In genomic region chr7:155482511-155483183, GRCh38 we compare ENCODE assay signal across 16 cellular contexts. TPM values are rescaled to one million over a fixed set of nuclear protein-coding genes. Genes with fewer than 3 reads are reported as not detected.
DNase-seq lines count a peak whose midpoint lies in the region; ATAC-seq and TF ChIP-seq lines count a peak whose summit lies in the region.
"Had no signal": no experiment of that assay in that cellular context is flagged by ENCODE, and none has a peak within 500 bp of the region (broad histone marks: within the 10 kb centered on the region; RNA-seq: fewer than 3 reads in every experiment).

No MANE protein-coding gene starts in this region.

- peaks cover 7% of the 10 kb centered on the region for H3K4me1 ChIP-seq in mammary epithelial cell (ENCODE audit: insufficient read depth, low read length)
- H3K4me1 ChIP-seq in breast epithelium, result no peaks in the 10 kb centered on the region
- H3K4me1 ChIP-seq: prostate gland had no signal

- in situ Hi-C loops in mammary epithelial cell (cut with MboI; ENCODE audit: low sequenced_read_pairs in 2 of 2), result no loop called here

- dilution Hi-C loops in mammary epithelial cell (cut with HindIII; ENCODE audit: low sequenced_read_pairs), result no loop called here

- H3K27ac ChIP-seq in mammary epithelial cell (ENCODE audit: insufficient read depth, low read depth, low read length) (no peak overlapping the region), breast epithelium (no peak overlapping the region)
- H3K27ac ChIP-seq: prostate gland had no signal

- H3K27ac Mint-ChIP-seq in activated naive CD8-positive, alpha-beta T cell treated with anti-CD3 and anti-CD28 coated beads for 36 hours, result peak overlapping the region; percentile 47
- H3K27ac Mint-ChIP-seq in osteocyte (ENCODE audit: unreplicated experiment) (no peak overlapping the region), type B pancreatic cell (no peak overlapping the region)

- no peaks in the 10 kb centered on the region for H3K36me3 Mint-ChIP-seq in activated naive CD8-positive, alpha-beta T cell treated with anti-CD3 and anti-CD28 coated beads for 36 hours
- H3K36me3 Mint-ChIP-seq in osteocyte (ENCODE audit: unreplicated experiment), result no peaks in the 10 kb centered on the region
- H3K36me3 Mint-ChIP-seq in type B pancreatic cell, result peaks cover 3% of the 10 kb centered on the region

- no peak for DNase-seq in mammary epithelial cell
- no peak for DNase-seq in breast epithelium (ENCODE audit: low spot score in 2 of 2)
- no peak for DNase-seq in activated naive CD8-positive, alpha-beta T cell treated with anti-CD3 and anti-CD28 coated beads for 36 hours
- peak; percentile 73 for DNase-seq in osteocyte (ENCODE audit: extremely low spot score, unreplicated experiment)
- no peak for DNase-seq in NCI-H1436 (lab: John Stamatoyannopoulos, UW)
- no peak for DNase-seq in type B pancreatic cell (ENCODE audit: extremely low spot score, unreplicated experiment)
- DNase-seq: DMS53; GOT3; mucosa of descending colon; NCI-H2171; NK-92 treated with Interleukin-12 subunit alpha and Interleukin-12 subunit beta, amount 100 ng/mL, for 24 hours had no signal

- H3K9me3 Mint-ChIP-seq in activated naive CD8-positive, alpha-beta T cell treated with anti-CD3 and anti-CD28 coated beads for 36 hours, result peaks cover 5% of the 10 kb centered on the region
- no peaks in the 10 kb centered on the region for H3K9me3 Mint-ChIP-seq in osteocyte (ENCODE audit: unreplicated experiment)
- no peaks in the 10 kb centered on the region for H3K9me3 Mint-ChIP-seq in type B pancreatic cell

- CTCF ChIA-PET in mammary epithelial cell (lab: Charles Lee; ENCODE audit: low non-redundant PET), result no interaction called here

- peaks cover 70% of the 10 kb centered on the region for H3K27me3 Mint-ChIP-seq in activated naive CD8-positive, alpha-beta T cell treated with anti-CD3 and anti-CD28 coated beads for 36 hours
- H3K27me3 Mint-ChIP-seq in osteocyte (ENCODE audit: unreplicated experiment) (peaks cover 25% of the 10 kb centered on the region), type B pancreatic cell (peaks cover 81% of the 10 kb centered on the region)

- TF ChIP-seq POLR2A in breast epithelium (IDR thresholded peaks at IDR 0.05), result no peak

- no peak for TF ChIP-seq CTCF in mammary epithelial cell (conservative IDR thresholded peaks at IDR 0.05 in 1 of 2, IDR thresholded peaks at IDR 0.05 in 1 of 2; ENCODE audit: extremely low read depth in 1 of 2, insufficient read depth in 1 of 2, low read depth in 1 of 2, low read length in 2 of 2)
- TF ChIP-seq CTCF in breast epithelium (IDR thresholded peaks at IDR 0.05), result no peak
- TF ChIP-seq CTCF in osteocyte (IDR thresholded peaks at IDR 0.05), result no peak
- no peak for TF ChIP-seq CTCF in type B pancreatic cell (conservative IDR thresholded peaks at IDR 0.05)

- H3K4me1 Mint-ChIP-seq in activated naive CD8-positive, alpha-beta T cell treated with anti-CD3 and anti-CD28 coated beads for 36 hours, result peaks cover 11% of the 10 kb centered on the region
- H3K4me1 Mint-ChIP-seq in osteocyte (ENCODE audit: unreplicated experiment), result no peaks in the 10 kb centered on the region
- H3K4me1 Mint-ChIP-seq in type B pancreatic cell (ENCODE audit: unreplicated experiment), result no peaks in the 10 kb centered on the region

- H3K27me3 ChIP-seq in mammary epithelial cell (ENCODE audit: insufficient read depth, low read length) (no peaks in the 10 kb centered on the region), breast epithelium (peaks cover 0 to 33% of the 10 kb centered on the region in 2 donors)

- no peaks in the 10 kb centered on the region for H3K79me2 ChIP-seq in mammary epithelial cell (ENCODE audit: insufficient read depth, low read length)

- BruUV-seq in mammary epithelial cell (replicated peaks; lab: Mats Ljungman, UMichigan), result no TSS peak

- H3K4me3 ChIP-seq in mammary epithelial cell (replicated peaks in 1 of 3; ENCODE audit: insufficient read depth in 1 of 3, low read depth in 2 of 3, low read length in 3 of 3) (no peak overlapping the region), breast epithelium (no peak overlapping the region)
- H3K4me3 ChIP-seq: mucosa of descending colon, prostate gland had no signal

- H2AFZ ChIP-seq in mammary epithelial cell (ENCODE audit: low read depth, low read length), result peak overlapping the region; percentile 1

- WGBS in mammary epithelial cell (ENCODE audit: low coverage, missing lambda C conversion rate), result 31% methylated on average over 15 of the region's 17 CpGs

- H4K20me1 ChIP-seq in mammary epithelial cell (ENCODE audit: insufficient read depth, low read length), result no peaks in the 10 kb centered on the region

- H3K9me3 ChIP-seq in mammary epithelial cell (replicated peaks; ENCODE audit: insufficient read depth, low read length) (no peaks in the 10 kb centered on the region), breast epithelium (no peaks in the 10 kb centered on the region)
- H3K9me3 ChIP-seq: mucosa of descending colon, prostate gland had no signal

- H3K4me3 Mint-ChIP-seq in activated naive CD8-positive, alpha-beta T cell treated with anti-CD3 and anti-CD28 coated beads for 36 hours, result no peak overlapping the region
- H3K4me3 Mint-ChIP-seq in osteocyte (ENCODE audit: unreplicated experiment) (no peak overlapping the region), type B pancreatic cell (no peak overlapping the region)

- ATAC-seq in HG02763 (IDR thresholded peaks at IDR 0.05; ENCODE audit: unreplicated experiment), result peak; percentile 60
- no peak for ATAC-seq in HG02610 (IDR thresholded peaks at IDR 0.05; ENCODE audit: unreplicated experiment)
- ATAC-seq: mucosa of descending colon had no signal

- H3K9ac ChIP-seq in mammary epithelial cell (ENCODE audit: insufficient read depth, low read length), result no peak overlapping the region

- H3K36me3 ChIP-seq in mammary epithelial cell (ENCODE audit: insufficient read depth, low read length) (no peaks in the 10 kb centered on the region), breast epithelium (no peaks in the 10 kb centered on the region)
- H3K36me3 ChIP-seq: prostate gland had no signal

- H3K4me2 ChIP-seq in mammary epithelial cell (ENCODE audit: insufficient read depth, low read depth, low read length), result no peak overlapping the region

- intact Hi-C loops in mammary epithelial cell (cut with micrococcal nuclease) (no loop called here), breast epithelium (cut with DNase I; ENCODE audit: low total_unique reads) (loop anchor here (1.0 kb wide), 1 partner anchor 10 kb away; no protein-coding TSS in a partner anchor)

RNA-seq across cellular contexts. Expression of gene EN2, which starts 24.7 kb away (rescaled TPM):
- total RNA-seq in mammary epithelial cell (under 1 TPM; 0.17 to 0.26 TPM), breast epithelium (under 1 TPM in 2 of 3 donors, not detected in 1; 0.32 to 0.33 TPM), osteocyte (3.3 and 3.4 TPM in 2 replicates), type B pancreatic cell (ENCODE audit: low replicate concordance) (0.07 and 0.94 TPM in 2 replicates)
- polyA plus RNA-seq in mammary epithelial cell, result not detected
- not detected for polyA minus RNA-seq in mammary epithelial cell
- not detected for total RNA-seq in activated naive CD8-positive, alpha-beta T cell treated with anti-CD3 and anti-CD28 coated beads for 36 hours
- total RNA-seq: MCF 10A, mucosa of descending colon, ureter had no signal
